In genomic region chr9:16316406-16316805, GRCh38 we compare ENCODE assay signal across 3 cellular contexts.
TF ChIP-seq lines count a peak whose summit lies in the region.

No MANE protein-coding gene starts in this region.

TF ChIP-seq in liver, 16 proteins besides CTCF, POLR2A, EP300 and RAD21:
- no peak for TF ChIP-seq NR2F2 (IDR thresholded peaks at IDR 0.05)
- TF ChIP-seq HNF4A (conservative IDR thresholded peaks at IDR 0.05) = peak in 1 of 2 donors; percentile 23
- peak; percentile 5 for TF ChIP-seq FOXA1 (IDR thresholded peaks at IDR 0.05)
- peak in 1 of 2 donors; percentile 19 for TF ChIP-seq RXRA (IDR thresholded peaks at IDR 0.05)

TF ChIP-seq in HepG2, 621 proteins besides CTCF, POLR2A, EP300 and RAD21:
- TF ChIP-seq, protein P1, sequence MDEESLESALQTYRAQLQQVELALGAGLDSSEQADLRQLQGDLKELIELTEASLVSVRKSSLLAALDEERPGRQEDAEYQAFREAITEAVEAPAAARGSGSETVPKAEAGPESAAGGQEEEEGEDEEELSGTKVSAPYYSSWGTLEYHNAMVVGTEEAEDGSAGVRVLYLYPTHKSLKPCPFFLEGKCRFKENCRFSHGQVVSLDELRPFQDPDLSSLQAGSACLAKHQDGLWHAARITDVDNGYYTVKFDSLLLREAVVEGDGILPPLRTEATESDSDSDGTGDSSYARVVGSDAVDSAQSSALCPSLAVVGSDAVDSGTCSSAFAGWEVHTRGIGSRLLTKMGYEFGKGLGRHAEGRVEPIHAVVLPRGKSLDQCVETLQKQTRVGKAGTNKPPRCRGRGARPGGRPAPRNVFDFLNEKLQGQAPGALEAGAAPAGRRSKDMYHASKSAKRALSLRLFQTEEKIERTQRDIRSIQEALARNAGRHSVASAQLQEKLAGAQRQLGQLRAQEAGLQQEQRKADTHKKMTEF (CRISPR knock-in tag; IDR thresholded peaks at IDR 0.05) = no peak
- no peak for TF ChIP-seq ZNF101 (CRISPR knock-in tag; IDR thresholded peaks at IDR 0.05; ENCODE audit: borderline replicate concordance, low read depth)
- TF ChIP-seq MIER3 (CRISPR knock-in tag; IDR thresholded peaks at IDR 0.05; ENCODE audit: borderline replicate concordance) = no peak
- TF ChIP-seq ZNF788 (CRISPR knock-in tag; IDR thresholded peaks at IDR 0.05; ENCODE audit: borderline replicate concordance) = no peak
- no peak for TF ChIP-seq PCBP1 (IDR thresholded peaks at IDR 0.05; ENCODE audit: borderline replicate concordance, low read depth, low read length)
- no peak for TF ChIP-seq ATRX (CRISPR knock-in tag; IDR thresholded peaks at IDR 0.05; ENCODE audit: borderline replicate concordance)
- TF ChIP-seq ZNF337 (CRISPR knock-in tag; IDR thresholded peaks at IDR 0.05; ENCODE audit: borderline replicate concordance, low read depth) = no peak
- no peak for TF ChIP-seq TRAFD1 (CRISPR knock-in tag; IDR thresholded peaks at IDR 0.05; ENCODE audit: borderline replicate concordance)
- no peak for TF ChIP-seq MEIS1 (CRISPR knock-in tag; IDR thresholded peaks at IDR 0.05; ENCODE audit: borderline replicate concordance)
- TF ChIP-seq SPEN (CRISPR knock-in tag; IDR thresholded peaks at IDR 0.05; ENCODE audit: low read depth) = no peak
- TF ChIP-seq ZNF879 (CRISPR knock-in tag; IDR thresholded peaks at IDR 0.05) = no peak
- TF ChIP-seq NFE2L2 (IDR thresholded peaks at IDR 0.05; ENCODE audit: low read length) = no peak
- no peak for TF ChIP-seq KLF16 (CRISPR knock-in tag; IDR thresholded peaks at IDR 0.05)
- TF ChIP-seq, protein P2, sequence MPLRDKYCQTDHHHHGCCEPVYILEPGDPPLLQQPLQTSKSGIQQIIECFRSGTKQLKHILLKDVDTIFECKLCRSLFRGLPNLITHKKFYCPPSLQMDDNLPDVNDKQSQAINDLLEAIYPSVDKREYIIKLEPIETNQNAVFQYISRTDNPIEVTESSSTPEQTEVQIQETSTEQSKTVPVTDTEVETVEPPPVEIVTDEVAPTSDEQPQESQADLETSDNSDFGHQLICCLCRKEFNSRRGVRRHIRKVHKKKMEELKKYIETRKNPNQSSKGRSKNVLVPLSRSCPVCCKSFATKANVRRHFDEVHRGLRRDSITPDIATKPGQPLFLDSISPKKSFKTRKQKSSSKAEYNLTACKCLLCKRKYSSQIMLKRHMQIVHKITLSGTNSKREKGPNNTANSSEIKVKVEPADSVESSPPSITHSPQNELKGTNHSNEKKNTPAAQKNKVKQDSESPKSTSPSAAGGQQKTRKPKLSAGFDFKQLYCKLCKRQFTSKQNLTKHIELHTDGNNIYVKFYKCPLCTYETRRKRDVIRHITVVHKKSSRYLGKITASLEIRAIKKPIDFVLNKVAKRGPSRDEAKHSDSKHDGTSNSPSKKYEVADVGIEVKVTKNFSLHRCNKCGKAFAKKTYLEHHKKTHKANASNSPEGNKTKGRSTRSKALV (CRISPR knock-in tag; IDR thresholded peaks at IDR 0.05) = no peak
- TF ChIP-seq TOPORS (CRISPR knock-in tag; IDR thresholded peaks at IDR 0.05) = no peak
- no peak for TF ChIP-seq HMGXB4 (CRISPR knock-in tag; IDR thresholded peaks at IDR 0.05; ENCODE audit: borderline replicate concordance in 1 of 2, low read depth in 1 of 2)
- no peak for TF ChIP-seq EED (CRISPR knock-in tag; IDR thresholded peaks at IDR 0.05)

TF ChIP-seq in H1, 55 proteins besides CTCF, POLR2A, EP300 and RAD21:
- no peak for TF ChIP-seq MAX (IDR thresholded peaks at IDR 0.05)
- TF ChIP-seq CREB1 (IDR thresholded peaks at IDR 0.05) = no peak
- no peak for TF ChIP-seq TBP (IDR thresholded peaks at IDR 0.05; ENCODE audit: low read depth, low read length)
- TF ChIP-seq HDAC6 (IDR thresholded peaks at IDR 0.05; ENCODE audit: low read depth, low read length) = no peak
- no peak for TF ChIP-seq KDM1A (IDR thresholded peaks at IDR 0.05; ENCODE audit: borderline replicate concordance, low read length)
